ENCODE assay signal across 1 cellular context in the genomic region with DNA sequence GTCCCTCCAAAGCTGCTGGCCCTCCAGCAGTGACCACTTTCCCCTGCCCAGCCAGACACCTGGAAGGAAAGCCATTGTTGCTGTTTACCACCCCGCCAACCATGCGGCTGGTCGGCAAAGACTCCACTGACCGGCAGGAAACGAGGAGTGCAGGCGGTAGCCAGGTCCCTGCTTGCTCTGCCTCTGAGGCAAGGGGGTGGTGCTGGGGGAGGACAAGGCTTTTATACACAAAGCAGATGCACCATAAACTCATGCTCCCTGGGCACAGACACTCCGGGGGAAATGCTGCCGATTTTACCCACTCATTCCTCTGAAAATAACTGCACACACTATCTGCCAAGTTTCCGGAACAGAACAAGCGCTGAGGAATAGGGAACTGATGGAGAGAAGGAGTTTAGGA.
TF ChIP-seq lines count a peak whose summit lies in the region.

No MANE protein-coding gene starts in this region.

TF ChIP-seq in HepG2, 621 proteins besides CTCF, POLR2A, EP300 and RAD21 (continued from another document):
- TF ChIP-seq, protein P1, sequence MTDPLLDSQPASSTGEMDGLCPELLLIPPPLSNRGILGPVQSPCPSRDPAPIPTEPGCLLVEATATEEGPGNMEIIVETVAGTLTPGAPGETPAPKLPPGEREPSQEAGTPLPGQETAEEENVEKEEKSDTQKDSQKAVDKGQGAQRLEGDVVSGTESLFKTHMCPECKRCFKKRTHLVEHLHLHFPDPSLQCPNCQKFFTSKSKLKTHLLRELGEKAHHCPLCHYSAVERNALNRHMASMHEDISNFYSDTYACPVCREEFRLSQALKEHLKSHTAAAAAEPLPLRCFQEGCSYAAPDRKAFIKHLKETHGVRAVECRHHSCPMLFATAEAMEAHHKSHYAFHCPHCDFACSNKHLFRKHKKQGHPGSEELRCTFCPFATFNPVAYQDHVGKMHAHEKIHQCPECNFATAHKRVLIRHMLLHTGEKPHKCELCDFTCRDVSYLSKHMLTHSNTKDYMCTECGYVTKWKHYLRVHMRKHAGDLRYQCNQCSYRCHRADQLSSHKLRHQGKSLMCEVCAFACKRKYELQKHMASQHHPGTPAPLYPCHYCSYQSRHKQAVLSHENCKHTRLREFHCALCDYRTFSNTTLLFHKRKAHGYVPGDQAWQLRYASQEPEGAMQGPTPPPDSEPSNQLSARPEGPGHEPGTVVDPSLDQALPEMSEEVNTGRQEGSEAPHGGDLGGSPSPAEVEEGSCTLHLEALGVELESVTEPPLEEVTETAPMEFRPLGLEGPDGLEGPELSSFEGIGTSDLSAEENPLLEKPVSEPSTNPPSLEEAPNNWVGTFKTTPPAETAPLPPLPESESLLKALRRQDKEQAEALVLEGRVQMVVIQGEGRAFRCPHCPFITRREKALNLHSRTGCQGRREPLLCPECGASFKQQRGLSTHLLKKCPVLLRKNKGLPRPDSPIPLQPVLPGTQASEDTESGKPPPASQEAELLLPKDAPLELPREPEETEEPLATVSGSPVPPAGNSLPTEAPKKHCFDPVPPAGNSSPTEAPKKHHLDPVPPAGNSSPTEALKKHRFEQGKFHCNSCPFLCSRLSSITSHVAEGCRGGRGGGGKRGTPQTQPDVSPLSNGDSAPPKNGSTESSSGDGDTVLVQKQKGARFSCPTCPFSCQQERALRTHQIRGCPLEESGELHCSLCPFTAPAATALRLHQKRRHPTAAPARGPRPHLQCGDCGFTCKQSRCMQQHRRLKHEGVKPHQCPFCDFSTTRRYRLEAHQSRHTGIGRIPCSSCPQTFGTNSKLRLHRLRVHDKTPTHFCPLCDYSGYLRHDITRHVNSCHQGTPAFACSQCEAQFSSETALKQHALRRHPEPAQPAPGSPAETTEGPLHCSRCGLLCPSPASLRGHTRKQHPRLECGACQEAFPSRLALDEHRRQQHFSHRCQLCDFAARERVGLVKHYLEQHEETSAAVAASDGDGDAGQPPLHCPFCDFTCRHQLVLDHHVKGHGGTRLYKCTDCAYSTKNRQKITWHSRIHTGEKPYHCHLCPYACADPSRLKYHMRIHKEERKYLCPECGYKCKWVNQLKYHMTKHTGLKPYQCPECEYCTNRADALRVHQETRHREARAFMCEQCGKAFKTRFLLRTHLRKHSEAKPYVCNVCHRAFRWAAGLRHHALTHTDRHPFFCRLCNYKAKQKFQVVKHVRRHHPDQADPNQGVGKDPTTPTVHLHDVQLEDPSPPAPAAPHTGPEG (CRISPR knock-in tag; IDR thresholded peaks at IDR 0.05): no peak
- TF ChIP-seq CEBPB (IDR thresholded peaks at IDR 0.05; ENCODE audit: borderline replicate concordance, low read depth, low read length) (no peak), RORA (CRISPR knock-in tag; IDR thresholded peaks at IDR 0.05) (no peak), ZNF883 (CRISPR knock-in tag; IDR thresholded peaks at IDR 0.05; ENCODE audit: not compliant biosample characterization) (no peak), GTF3A (CRISPR knock-in tag; conservative IDR thresholded peaks at IDR 0.05) (no peak), DPF2 (CRISPR knock-in tag; IDR thresholded peaks at IDR 0.05; ENCODE audit: borderline replicate concordance, low read depth) (no peak), MTF2 (CRISPR knock-in tag; IDR thresholded peaks at IDR 0.05; ENCODE audit: borderline replicate concordance) (no peak), MAF1 (CRISPR knock-in tag; IDR thresholded peaks at IDR 0.05; ENCODE audit: borderline replicate concordance) (no peak), ZNF768 (CRISPR knock-in tag; IDR thresholded peaks at IDR 0.05) (peak; percentile 38; the same call in 1 of the 2 replicates), KLF15 (CRISPR knock-in tag; IDR thresholded peaks at IDR 0.05; ENCODE audit: borderline replicate concordance) (no peak), KMT2B (CRISPR knock-in tag; IDR thresholded peaks at IDR 0.05) (no peak), TCF7 (IDR thresholded peaks at IDR 0.05; ENCODE audit: low read depth) (no peak), MYNN (CRISPR knock-in tag; IDR thresholded peaks at IDR 0.05; ENCODE audit: low read depth) (no peak), ZNF235 (CRISPR knock-in tag; IDR thresholded peaks at IDR 0.05; ENCODE audit: borderline replicate concordance) (no peak), GABPB1 (CRISPR knock-in tag; IDR thresholded peaks at IDR 0.05) (no peak), SMAD1 (CRISPR knock-in tag; IDR thresholded peaks at IDR 0.05; ENCODE audit: borderline replicate concordance, low read depth) (no peak), RXRA (CRISPR knock-in tag; IDR thresholded peaks at IDR 0.05) (0 out of 2 replicates have a peak, but pooled peaks have one; percentile 20), CAMTA2 (CRISPR knock-in tag; IDR thresholded peaks at IDR 0.05; ENCODE audit: borderline replicate concordance) (peak; percentile 42; the same call in 1 of the 2 replicates), ZNF557 (CRISPR knock-in tag; IDR thresholded peaks at IDR 0.05) (no peak), ZMYM3 (CRISPR knock-in tag; IDR thresholded peaks at IDR 0.05) (peak; percentile 55; the same call in 1 of the 2 replicates), ZNF747 (CRISPR knock-in tag; IDR thresholded peaks at IDR 0.05; ENCODE audit: borderline replicate concordance) (no peak), TCF12 (IDR thresholded peaks at IDR 0.05) (no peak), TCF12 (CRISPR knock-in tag; IDR thresholded peaks at IDR 0.05) (0 out of 2 replicates have a peak, but pooled peaks have one; percentile 36), ZNF703 (CRISPR knock-in tag; IDR thresholded peaks at IDR 0.05; ENCODE audit: borderline replicate concordance) (no peak), TAF15 (IDR thresholded peaks at IDR 0.05; ENCODE audit: low read depth, low read length, poor library complexity, severe bottlenecking) (no peak), SALL1 (CRISPR knock-in tag; IDR thresholded peaks at IDR 0.05) (0 out of 2 replicates have a peak, but pooled peaks have one; percentile 13), PRMT3 (CRISPR knock-in tag; IDR thresholded peaks at IDR 0.05; ENCODE audit: borderline replicate concordance, low read depth) (no peak), NRL (CRISPR knock-in tag; IDR thresholded peaks at IDR 0.05; ENCODE audit: borderline replicate concordance) (no peak), SYNCRIP (IDR thresholded peaks at IDR 0.05; ENCODE audit: insufficient read depth, low read depth, low read length) (no peak), PAWR (CRISPR knock-in tag; IDR thresholded peaks at IDR 0.05; ENCODE audit: borderline replicate concordance) (no peak), SP4 (CRISPR knock-in tag; IDR thresholded peaks at IDR 0.05) (peak; percentile 39; the same call in 1 of the 2 replicates)
- TF ChIP-seq, protein P2, sequence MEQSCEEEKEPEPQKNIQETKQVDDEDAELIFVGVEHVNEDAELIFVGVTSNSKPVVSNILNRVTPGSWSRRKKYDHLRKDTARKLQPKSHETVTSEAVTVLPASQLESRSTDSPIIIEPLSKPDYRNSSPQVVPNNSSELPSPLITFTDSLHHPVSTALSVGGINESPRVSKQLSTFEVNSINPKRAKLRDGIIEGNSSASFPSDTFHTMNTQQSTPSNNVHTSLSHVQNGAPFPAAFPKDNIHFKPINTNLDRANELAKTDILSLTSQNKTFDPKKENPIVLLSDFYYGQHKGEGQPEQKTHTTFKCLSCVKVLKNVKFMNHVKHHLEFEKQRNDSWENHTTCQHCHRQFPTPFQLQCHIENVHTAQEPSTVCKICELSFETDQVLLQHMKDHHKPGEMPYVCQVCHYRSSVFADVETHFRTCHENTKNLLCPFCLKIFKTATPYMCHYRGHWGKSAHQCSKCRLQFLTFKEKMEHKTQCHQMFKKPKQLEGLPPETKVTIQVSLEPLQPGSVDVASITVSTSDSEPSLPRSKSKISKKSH (CRISPR knock-in tag; IDR thresholded peaks at IDR 0.05; ENCODE audit: borderline replicate concordance): no peak
- TF ChIP-seq, protein P3, sequence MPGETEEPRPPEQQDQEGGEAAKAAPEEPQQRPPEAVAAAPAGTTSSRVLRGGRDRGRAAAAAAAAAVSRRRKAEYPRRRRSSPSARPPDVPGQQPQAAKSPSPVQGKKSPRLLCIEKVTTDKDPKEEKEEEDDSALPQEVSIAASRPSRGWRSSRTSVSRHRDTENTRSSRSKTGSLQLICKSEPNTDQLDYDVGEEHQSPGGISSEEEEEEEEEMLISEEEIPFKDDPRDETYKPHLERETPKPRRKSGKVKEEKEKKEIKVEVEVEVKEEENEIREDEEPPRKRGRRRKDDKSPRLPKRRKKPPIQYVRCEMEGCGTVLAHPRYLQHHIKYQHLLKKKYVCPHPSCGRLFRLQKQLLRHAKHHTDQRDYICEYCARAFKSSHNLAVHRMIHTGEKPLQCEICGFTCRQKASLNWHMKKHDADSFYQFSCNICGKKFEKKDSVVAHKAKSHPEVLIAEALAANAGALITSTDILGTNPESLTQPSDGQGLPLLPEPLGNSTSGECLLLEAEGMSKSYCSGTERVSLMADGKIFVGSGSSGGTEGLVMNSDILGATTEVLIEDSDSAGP (CRISPR knock-in tag; IDR thresholded peaks at IDR 0.05; ENCODE audit: borderline replicate concordance): peak; percentile 20; the same call in 1 of the 2 replicates
- TF ChIP-seq, protein P4, sequence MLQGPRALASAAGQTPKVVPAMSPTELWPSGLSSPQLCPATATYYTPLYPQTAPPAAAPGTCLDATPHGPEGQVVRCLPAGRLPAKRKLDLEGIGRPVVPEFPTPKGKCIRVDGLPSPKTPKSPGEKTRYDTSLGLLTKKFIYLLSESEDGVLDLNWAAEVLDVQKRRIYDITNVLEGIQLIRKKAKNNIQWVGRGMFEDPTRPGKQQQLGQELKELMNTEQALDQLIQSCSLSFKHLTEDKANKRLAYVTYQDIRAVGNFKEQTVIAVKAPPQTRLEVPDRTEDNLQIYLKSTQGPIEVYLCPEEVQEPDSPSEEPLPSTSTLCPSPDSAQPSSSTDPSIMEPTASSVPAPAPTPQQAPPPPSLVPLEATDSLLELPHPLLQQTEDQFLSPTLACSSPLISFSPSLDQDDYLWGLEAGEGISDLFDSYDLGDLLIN (CRISPR knock-in tag; IDR thresholded peaks at IDR 0.05; ENCODE audit: borderline replicate concordance): no peak
- TF ChIP-seq, protein P5, sequence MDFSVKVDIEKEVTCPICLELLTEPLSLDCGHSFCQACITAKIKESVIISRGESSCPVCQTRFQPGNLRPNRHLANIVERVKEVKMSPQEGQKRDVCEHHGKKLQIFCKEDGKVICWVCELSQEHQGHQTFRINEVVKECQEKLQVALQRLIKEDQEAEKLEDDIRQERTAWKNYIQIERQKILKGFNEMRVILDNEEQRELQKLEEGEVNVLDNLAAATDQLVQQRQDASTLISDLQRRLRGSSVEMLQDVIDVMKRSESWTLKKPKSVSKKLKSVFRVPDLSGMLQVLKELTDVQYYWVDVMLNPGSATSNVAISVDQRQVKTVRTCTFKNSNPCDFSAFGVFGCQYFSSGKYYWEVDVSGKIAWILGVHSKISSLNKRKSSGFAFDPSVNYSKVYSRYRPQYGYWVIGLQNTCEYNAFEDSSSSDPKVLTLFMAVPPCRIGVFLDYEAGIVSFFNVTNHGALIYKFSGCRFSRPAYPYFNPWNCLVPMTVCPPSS (IDR thresholded peaks at IDR 0.05): no peak
- TF ChIP-seq, protein P6, sequence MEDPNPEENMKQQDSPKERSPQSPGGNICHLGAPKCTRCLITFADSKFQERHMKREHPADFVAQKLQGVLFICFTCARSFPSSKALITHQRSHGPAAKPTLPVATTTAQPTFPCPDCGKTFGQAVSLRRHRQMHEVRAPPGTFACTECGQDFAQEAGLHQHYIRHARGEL (CRISPR knock-in tag; IDR thresholded peaks at IDR 0.05): 0 out of 2 replicates have a peak, but pooled peaks have one; percentile 23
- TF ChIP-seq, protein P7, sequence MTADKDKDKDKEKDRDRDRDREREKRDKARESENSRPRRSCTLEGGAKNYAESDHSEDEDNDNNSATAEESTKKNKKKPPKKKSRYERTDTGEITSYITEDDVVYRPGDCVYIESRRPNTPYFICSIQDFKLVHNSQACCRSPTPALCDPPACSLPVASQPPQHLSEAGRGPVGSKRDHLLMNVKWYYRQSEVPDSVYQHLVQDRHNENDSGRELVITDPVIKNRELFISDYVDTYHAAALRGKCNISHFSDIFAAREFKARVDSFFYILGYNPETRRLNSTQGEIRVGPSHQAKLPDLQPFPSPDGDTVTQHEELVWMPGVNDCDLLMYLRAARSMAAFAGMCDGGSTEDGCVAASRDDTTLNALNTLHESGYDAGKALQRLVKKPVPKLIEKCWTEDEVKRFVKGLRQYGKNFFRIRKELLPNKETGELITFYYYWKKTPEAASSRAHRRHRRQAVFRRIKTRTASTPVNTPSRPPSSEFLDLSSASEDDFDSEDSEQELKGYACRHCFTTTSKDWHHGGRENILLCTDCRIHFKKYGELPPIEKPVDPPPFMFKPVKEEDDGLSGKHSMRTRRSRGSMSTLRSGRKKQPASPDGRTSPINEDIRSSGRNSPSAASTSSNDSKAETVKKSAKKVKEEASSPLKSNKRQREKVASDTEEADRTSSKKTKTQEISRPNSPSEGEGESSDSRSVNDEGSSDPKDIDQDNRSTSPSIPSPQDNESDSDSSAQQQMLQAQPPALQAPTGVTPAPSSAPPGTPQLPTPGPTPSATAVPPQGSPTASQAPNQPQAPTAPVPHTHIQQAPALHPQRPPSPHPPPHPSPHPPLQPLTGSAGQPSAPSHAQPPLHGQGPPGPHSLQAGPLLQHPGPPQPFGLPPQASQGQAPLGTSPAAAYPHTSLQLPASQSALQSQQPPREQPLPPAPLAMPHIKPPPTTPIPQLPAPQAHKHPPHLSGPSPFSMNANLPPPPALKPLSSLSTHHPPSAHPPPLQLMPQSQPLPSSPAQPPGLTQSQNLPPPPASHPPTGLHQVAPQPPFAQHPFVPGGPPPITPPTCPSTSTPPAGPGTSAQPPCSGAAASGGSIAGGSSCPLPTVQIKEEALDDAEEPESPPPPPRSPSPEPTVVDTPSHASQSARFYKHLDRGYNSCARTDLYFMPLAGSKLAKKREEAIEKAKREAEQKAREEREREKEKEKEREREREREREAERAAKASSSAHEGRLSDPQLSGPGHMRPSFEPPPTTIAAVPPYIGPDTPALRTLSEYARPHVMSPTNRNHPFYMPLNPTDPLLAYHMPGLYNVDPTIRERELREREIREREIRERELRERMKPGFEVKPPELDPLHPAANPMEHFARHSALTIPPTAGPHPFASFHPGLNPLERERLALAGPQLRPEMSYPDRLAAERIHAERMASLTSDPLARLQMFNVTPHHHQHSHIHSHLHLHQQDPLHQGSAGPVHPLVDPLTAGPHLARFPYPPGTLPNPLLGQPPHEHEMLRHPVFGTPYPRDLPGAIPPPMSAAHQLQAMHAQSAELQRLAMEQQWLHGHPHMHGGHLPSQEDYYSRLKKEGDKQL (CRISPR knock-in tag; IDR thresholded peaks at IDR 0.05; ENCODE audit: low read depth): no peak
